In the genomic region with DNA sequence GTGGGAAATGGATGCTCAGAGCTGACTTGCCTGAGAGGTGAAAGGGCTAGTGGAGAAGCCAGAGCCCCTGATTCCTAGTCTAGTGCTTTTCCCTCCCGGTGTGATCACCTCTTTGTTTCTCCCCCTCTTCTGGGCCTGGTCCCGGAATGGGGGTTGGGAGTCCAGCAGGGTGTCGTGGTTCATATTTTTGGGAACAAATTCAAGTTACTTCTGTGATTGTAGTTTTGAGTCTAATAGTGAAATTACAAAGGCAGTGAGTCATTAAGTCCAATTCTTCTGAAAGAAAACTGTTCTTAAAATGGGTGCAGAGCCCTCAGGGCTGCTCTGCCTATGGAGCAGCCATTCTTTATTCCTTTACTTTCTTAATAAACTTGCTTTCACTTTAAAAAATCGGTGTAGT, we compare ENCODE assay signal across 12 cellular contexts. TPM values are rescaled to one million over a fixed set of nuclear protein-coding genes. Genes with fewer than 3 reads are reported as not detected.
A peak's percentile ranks its signal among the peaks of the same experiment; 100 is the strongest.
DNase-seq lines count a peak whose midpoint lies in the region; ATAC-seq and TF ChIP-seq lines count a peak whose summit lies in the region.
"Had no signal": no experiment of that assay in that cellular context is flagged by ENCODE, and none has a peak within 500 bp of the region (broad histone marks: within the 10 kb centered on the region; RNA-seq: fewer than 3 reads in every experiment).

No MANE protein-coding gene starts in this region.

- CTCF ChIA-PET in CD8-positive, alpha-beta T cell (lab: Charles Lee), result no interaction called here
- CTCF ChIA-PET in mammary epithelial cell (lab: Charles Lee; ENCODE audit: low non-redundant PET), result no interaction called here

- intact Hi-C loops in CD8-positive, alpha-beta T cell (cut with DNase I, micrococcal nuclease), result loop anchor here in 1 of 2 experiments (10.0 kb wide), 2 partner anchors 986 to 1286 kb away; partner anchors contain the start of genes MED6 and PCNX1
- intact Hi-C loops in mammary epithelial cell (cut with micrococcal nuclease), result no loop called here
- intact Hi-C loops in dorsolateral prefrontal cortex (cut with DNase I), result no loop called here

- H3K9me3 ChIP-seq in CD8-positive, alpha-beta T cell (ENCODE audit: low read length), result no peaks in the 10 kb centered on the region
- H3K9me3 ChIP-seq in mammary epithelial cell (replicated peaks; ENCODE audit: insufficient read depth, low read length) (no peaks in the 10 kb centered on the region), HAP-1 (no peaks in the 10 kb centered on the region)

- H3K4me2 ChIP-seq in mammary epithelial cell (ENCODE audit: insufficient read depth, low read depth, low read length), result peak overlapping the region; percentile 63

- H3K27ac ChIP-seq in CD8-positive, alpha-beta T cell (ENCODE audit: low read depth, low read length), result no peak overlapping the region
- peak overlapping the region; percentile 17 for H3K27ac ChIP-seq in mammary epithelial cell (ENCODE audit: insufficient read depth, low read depth, low read length)
- H3K27ac ChIP-seq in dorsolateral prefrontal cortex, result peak overlapping the region in 23 of 59 donors; percentile 0 to 95 (median 27)

- dilution Hi-C loops in mammary epithelial cell (cut with HindIII; ENCODE audit: low sequenced_read_pairs), result no loop called here

- no peaks in the 10 kb centered on the region for H3K36me3 Mint-ChIP-seq in CD8-positive, alpha-beta T cell
- H3K36me3 Mint-ChIP-seq in osteocyte (ENCODE audit: unreplicated experiment) (peaks cover 9% of the 10 kb centered on the region), endothelial cell (ENCODE audit: low read depth, unreplicated experiment) (peaks cover 19% of the 10 kb centered on the region)

- H3K4me1 ChIP-seq in CD8-positive, alpha-beta T cell (ENCODE audit: insufficient read depth, low read length), result peaks cover 84% of the 10 kb centered on the region
- peaks cover 72% of the 10 kb centered on the region for H3K4me1 ChIP-seq in mammary epithelial cell (ENCODE audit: insufficient read depth, low read length)
- no peaks in the 10 kb centered on the region for H3K4me1 ChIP-seq in HAP-1

- no peaks in the 10 kb centered on the region for H3K36me3 ChIP-seq in CD8-positive, alpha-beta T cell (ENCODE audit: insufficient read depth, low read length)
- H3K36me3 ChIP-seq in mammary epithelial cell (ENCODE audit: insufficient read depth, low read length) (no peaks in the 10 kb centered on the region), HAP-1 (replicated peaks) (no peaks in the 10 kb centered on the region)

- no peak for DNase-seq in CD8-positive, alpha-beta T cell
- DNase-seq in M059J (ENCODE audit: low read depth) (peak; percentile 42), mammary epithelial cell (no peak), osteocyte (ENCODE audit: extremely low spot score, unreplicated experiment) (no peak), endothelial cell (ENCODE audit: low spot score) (no peak), HAP-1 (ENCODE audit: low spot score in 2 of 2) (no peak), dorsolateral prefrontal cortex (no peak)
- DNase-seq: NCI-H2107 had no signal

- BruUV-seq in mammary epithelial cell (replicated peaks; lab: Mats Ljungman, UMichigan), result no TSS peak

- no peaks in the 10 kb centered on the region for H3K27me3 ChIP-seq in CD8-positive, alpha-beta T cell (ENCODE audit: insufficient read depth, low read length)
- H3K27me3 ChIP-seq in mammary epithelial cell (ENCODE audit: insufficient read depth, low read length), result no peaks in the 10 kb centered on the region
- no peaks in the 10 kb centered on the region for H3K27me3 ChIP-seq in HAP-1 (ENCODE audit: low read depth)
- H3K27me3 ChIP-seq in dorsolateral prefrontal cortex, result no peaks in the 10 kb centered on the region

- no peak overlapping the region for H3K4me3 ChIP-seq in CD8-positive, alpha-beta T cell (ENCODE audit: low read depth, low read length)
- H3K4me3 ChIP-seq in mammary epithelial cell (replicated peaks in 1 of 3; ENCODE audit: insufficient read depth in 1 of 3, low read depth in 2 of 3, low read length in 3 of 3), result no peak overlapping the region
- no peak overlapping the region for H3K4me3 ChIP-seq in HAP-1
- H3K4me3 ChIP-seq in dorsolateral prefrontal cortex, result no peak overlapping the region
- H3K4me3 ChIP-seq: lung had no signal

- H3K4me3 Mint-ChIP-seq in CD8-positive, alpha-beta T cell, result peak overlapping the region; percentile 9
- H3K4me3 Mint-ChIP-seq in osteocyte (ENCODE audit: unreplicated experiment), result peak overlapping the region; percentile 12
- no peak overlapping the region for H3K4me3 Mint-ChIP-seq in endothelial cell (ENCODE audit: unreplicated experiment)

- H4K20me1 ChIP-seq in mammary epithelial cell (ENCODE audit: insufficient read depth, low read length), result no peaks in the 10 kb centered on the region

- in situ Hi-C loops in mammary epithelial cell (cut with MboI; ENCODE audit: low sequenced_read_pairs in 2 of 2) (no loop called here), HAP-1 (cut with MboI; ENCODE audit: low sequenced_read_pairs) (no loop called here)

- H3K9ac ChIP-seq in mammary epithelial cell (ENCODE audit: insufficient read depth, low read length), result no peak overlapping the region

- no peak for TF ChIP-seq CTCF in CD8-positive, alpha-beta T cell (IDR thresholded peaks at IDR 0.05)
- no peak for TF ChIP-seq CTCF in mammary epithelial cell (conservative IDR thresholded peaks at IDR 0.05 in 1 of 2, IDR thresholded peaks at IDR 0.05 in 1 of 2; ENCODE audit: extremely low read depth in 1 of 2, insufficient read depth in 1 of 2, low read depth in 1 of 2, low read length in 2 of 2)
- TF ChIP-seq CTCF in osteocyte (IDR thresholded peaks at IDR 0.05), result no peak
- TF ChIP-seq CTCF in endothelial cell (IDR thresholded peaks at IDR 0.05; ENCODE audit: unreplicated experiment), result no peak
- TF ChIP-seq CTCF in dorsolateral prefrontal cortex (IDR thresholded peaks at IDR 0.05 in 54 of 56, conservative IDR thresholded peaks at IDR 0.05 in 2 of 56; ENCODE audit: low read depth in 1 of 56, partially characterized antibody in 56 of 56), result no peak

- H3K79me2 ChIP-seq in mammary epithelial cell (ENCODE audit: insufficient read depth, low read length), result peaks cover 98% of the 10 kb centered on the region

- no peaks in the 10 kb centered on the region for H3K27me3 Mint-ChIP-seq in CD8-positive, alpha-beta T cell (ENCODE audit: low read depth)
- H3K27me3 Mint-ChIP-seq in osteocyte (ENCODE audit: unreplicated experiment), result no peaks in the 10 kb centered on the region
- no peaks in the 10 kb centered on the region for H3K27me3 Mint-ChIP-seq in endothelial cell (ENCODE audit: unreplicated experiment)
- H3K27me3 Mint-ChIP-seq: brain had no signal

- H3K27ac Mint-ChIP-seq in CD8-positive, alpha-beta T cell, result peak overlapping the region; percentile 100
- H3K27ac Mint-ChIP-seq in osteocyte (ENCODE audit: unreplicated experiment), result peak overlapping the region; percentile 54
- no peak overlapping the region for H3K27ac Mint-ChIP-seq in endothelial cell (ENCODE audit: unreplicated experiment)

- H2AFZ ChIP-seq in mammary epithelial cell (ENCODE audit: low read depth, low read length), result no peak overlapping the region

- peaks cover 93% of the 10 kb centered on the region for H3K4me1 Mint-ChIP-seq in CD8-positive, alpha-beta T cell (ENCODE audit: low read depth)
- H3K4me1 Mint-ChIP-seq in osteocyte (ENCODE audit: unreplicated experiment) (peaks cover 63% of the 10 kb centered on the region), endothelial cell (ENCODE audit: unreplicated experiment) (peaks cover 76% of the 10 kb centered on the region)

- POLR2A ChIA-PET in CD8-positive, alpha-beta T cell (lab: Charles Lee), result no interaction called here

- no peaks in the 10 kb centered on the region for H3K9me3 Mint-ChIP-seq in CD8-positive, alpha-beta T cell
- H3K9me3 Mint-ChIP-seq in osteocyte (ENCODE audit: unreplicated experiment) (no peaks in the 10 kb centered on the region), endothelial cell (ENCODE audit: unreplicated experiment) (no peaks in the 10 kb centered on the region)
- H3K9me3 Mint-ChIP-seq: brain had no signal

- WGBS in mammary epithelial cell (ENCODE audit: low coverage, missing lambda C conversion rate), result 5% methylated on average over 4 of the region's 4 CpGs

- no peak for ATAC-seq in CD8-positive, alpha-beta T cell
- ATAC-seq in HG03135 (IDR thresholded peaks at IDR 0.05; ENCODE audit: unreplicated experiment), result no peak

RNA-seq across cellular contexts. Expression of gene SUSD6, which starts 7.6 kb away (rescaled TPM):
- total RNA-seq in CD8-positive, alpha-beta T cell, result 10 to 100 TPM; 86.4 to 92.2 TPM
- 7.2 and 8.6 TPM in 2 replicates for total RNA-seq in M059J (2014; rRNA removed; shearing (Covaris generic))
- 10 to 100 TPM; 34.8 to 45.6 TPM for total RNA-seq in mammary epithelial cell
- 17.1 TPM for polyA plus RNA-seq in mammary epithelial cell
- polyA minus RNA-seq in mammary epithelial cell, result 41.4 TPM
- total RNA-seq in osteocyte, result 30.6 and 31.2 TPM in 2 replicates
- 71.5 TPM for total RNA-seq in endothelial cell (ENCODE audit: unreplicated experiment)
- 10 to 100 TPM; 25.2 to 57.8 (median 35.8) TPM for total RNA-seq in dorsolateral prefrontal cortex

RNA-seq across cellular contexts. Expression of gene CCDC177, which starts 44.3 kb away (rescaled TPM):
- not detected for total RNA-seq in CD8-positive, alpha-beta T cell
- total RNA-seq in M059J (2014; rRNA removed; shearing (Covaris generic)), result not detected in 2 replicates
- not detected for total RNA-seq in mammary epithelial cell
- not detected for polyA plus RNA-seq in mammary epithelial cell
- not detected for polyA minus RNA-seq in mammary epithelial cell
- total RNA-seq in osteocyte, result not detected in 2 replicates
- total RNA-seq in endothelial cell (ENCODE audit: unreplicated experiment), result not detected
- 10 to 100 TPM in 59 of 120 experiments, 1 to 10 TPM in 61; 2.8 to 14.6 (median 10.0) TPM for total RNA-seq in dorsolateral prefrontal cortex
- total RNA-seq: lung, renal cortical epithelial cell had no signal
